In the genomic region with DNA sequence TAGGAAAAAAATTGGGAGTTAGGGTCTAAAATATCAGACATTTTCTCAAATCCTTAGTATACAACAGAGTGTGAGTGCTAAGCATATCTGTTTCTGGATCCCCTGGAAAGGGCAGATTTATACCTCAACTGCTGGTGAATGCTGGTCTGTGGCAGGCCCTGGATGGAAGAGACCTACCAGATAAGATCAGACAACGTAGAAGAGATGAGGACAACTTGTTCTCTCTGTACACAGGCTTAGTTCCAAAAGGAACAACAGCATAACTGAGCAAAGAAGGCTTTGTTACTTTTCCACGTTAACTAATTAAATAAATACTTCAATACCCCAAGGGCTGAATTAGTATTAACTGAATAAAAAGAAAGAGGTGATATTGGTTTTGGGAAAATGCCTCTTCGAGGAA, we compare ENCODE assay signal across 20 cellular contexts.
DNase-seq lines count a peak whose midpoint lies in the region; ATAC-seq and TF ChIP-seq lines count a peak whose summit lies in the region.
"Had no signal": no experiment of that assay in that cellular context is flagged by ENCODE, and none has a peak within 500 bp of the region (broad histone marks: within the 10 kb centered on the region; RNA-seq: fewer than 3 reads in every experiment).

No MANE protein-coding gene starts in this region.

- H3K27ac ChIP-seq in Karpas-422 (ENCODE audit: low read length) (no peak overlapping the region), neural progenitor cell (no peak overlapping the region)
- H3K27ac ChIP-seq: A549; BLaER1 treated with 17β-estradiol and CSF1 and Interleukin-3, amounts not matched to agents 10 nM and 100 nM; C4-2B had no signal

- TF ChIP-seq CTCF in neural progenitor cell (IDR thresholded peaks at IDR 0.05): no peak
- TF ChIP-seq CTCF in GM10248 (IDR thresholded peaks at IDR 0.05; ENCODE audit: control extremely low read depth, extremely low read depth, low read depth, missing control alignments): no peak
- no peak for TF ChIP-seq CTCF in mucosa of descending colon (IDR thresholded peaks at IDR 0.05)

- no peaks in the 10 kb centered on the region for H3K27me3 ChIP-seq in Karpas-422 (ENCODE audit: low read length)
- no peaks in the 10 kb centered on the region for H3K27me3 ChIP-seq in neural progenitor cell
- H3K27me3 ChIP-seq: BLaER1 treated with 17β-estradiol and CSF1 and Interleukin-3, amounts not matched to agents 10 nM and 100 nM had no signal

- H3K36me3 ChIP-seq in Karpas-422 (ENCODE audit: insufficient read depth, low read length) (no peaks in the 10 kb centered on the region), neural progenitor cell (no peaks in the 10 kb centered on the region), mucosa of descending colon (ENCODE audit: low read depth) (no peaks in the 10 kb centered on the region)
- H3K36me3 ChIP-seq: BLaER1 treated with 17β-estradiol and CSF1 and Interleukin-3, amounts not matched to agents 10 nM and 100 nM had no signal

- CTCF ChIA-PET in GM10248 (lab: Yijun Ruan, JAX): no interaction called here

- intact Hi-C loops in sciatic nerve (cut with DNase I) (no loop called here), mucosa of descending colon (cut with DNase I, micrococcal nuclease) (no loop called here)

- H3K9ac ChIP-seq in Karpas-422 (ENCODE audit: low read length) (no peak overlapping the region), neural progenitor cell (no peak overlapping the region)
- H3K9ac ChIP-seq: BLaER1 treated with 17β-estradiol and CSF1 and Interleukin-3, amounts not matched to agents 10 nM and 100 nM had no signal

- no peak overlapping the region for H3K4me3 Mint-ChIP-seq in neural progenitor cell
- H3K4me3 Mint-ChIP-seq: B cell; CD4-positive, alpha-beta T cell; CD8-positive, alpha-beta T cell had no signal

- H3K9me3 ChIP-seq in Karpas-422 (ENCODE audit: low read length) (peaks cover 4% of the 10 kb centered on the region; the same call in 1 of the 2 replicates), neural progenitor cell (ENCODE audit: low read depth) (no peaks in the 10 kb centered on the region), mucosa of descending colon (no peaks in the 10 kb centered on the region)
- H3K9me3 ChIP-seq: A549, Caco-2 had no signal

- no peaks in the 10 kb centered on the region for H3K9me2 ChIP-seq in Karpas-422 (replicated peaks; ENCODE audit: insufficient read depth, low read length)

- H3K27ac Mint-ChIP-seq in neural progenitor cell: no peak overlapping the region
- H3K27ac Mint-ChIP-seq: B cell; CD4-positive, alpha-beta T cell; CD8-positive, alpha-beta T cell had no signal

- DNase-seq in Karpas-422 (no peak), SK-N-DZ (ENCODE audit: low spot score) (peak; percentile 3), left kidney (ENCODE audit: low read depth, low spot score) (peak; percentile 2), sciatic nerve (ENCODE audit: low spot score) (no peak), neural progenitor cell (ENCODE audit: low spot score) (no peak), T-helper 9 cell (no peak), GM10248 (ENCODE audit: extremely low spot score) (no peak), mucosa of descending colon (no peak)
- DNase-seq: AML-193; Caco-2; Calu3; CD4-positive, alpha-beta T cell; CD8-positive, alpha-beta T cell; DMS79 treated with DMSO at 0.1 percent for 48 hours; GF-D8 had no signal

- H3K9me3 Mint-ChIP-seq in neural progenitor cell: no peaks in the 10 kb centered on the region

- H3K4me1 Mint-ChIP-seq in neural progenitor cell: no peaks in the 10 kb centered on the region
- H3K4me1 Mint-ChIP-seq: B cell had no signal

- H3K27me3 Mint-ChIP-seq in neural progenitor cell (ENCODE audit: insufficient read depth, low read depth): peaks cover 1% of the 10 kb centered on the region
- H3K27me3 Mint-ChIP-seq: B cell; CD4-positive, alpha-beta T cell had no signal

- H3K4me1 ChIP-seq in Karpas-422 (ENCODE audit: low read length) (no peaks in the 10 kb centered on the region), neural progenitor cell (no peaks in the 10 kb centered on the region), mucosa of descending colon (ENCODE audit: low read depth) (no peaks in the 10 kb centered on the region)
- H3K4me1 ChIP-seq: A549; BLaER1 treated with 17β-estradiol and CSF1 and Interleukin-3, amounts not matched to agents 10 nM and 100 nM; Caco-2 had no signal

- H3F3A ChIP-seq in neural progenitor cell (ENCODE audit: low read depth): no peaks in the 10 kb centered on the region

- POLR2A ChIA-PET in GM10248 (lab: Yijun Ruan, JAX): no interaction called here

- no peaks in the 10 kb centered on the region for H3K79me2 ChIP-seq in Karpas-422 (ENCODE audit: low read length)
- no peaks in the 10 kb centered on the region for H3K79me2 ChIP-seq in neural progenitor cell (ENCODE audit: low read depth)

- H4K20me1 ChIP-seq in Karpas-422 (ENCODE audit: insufficient read depth, low read depth, low read length): no peaks in the 10 kb centered on the region
- H4K20me1 ChIP-seq in neural progenitor cell (ENCODE audit: low read depth): no peaks in the 10 kb centered on the region
- H4K20me1 ChIP-seq: BLaER1 treated with 17β-estradiol and CSF1 and Interleukin-3, amounts not matched to agents 10 nM and 100 nM had no signal

- H3K4me3 ChIP-seq in Karpas-422 (ENCODE audit: low read length) (no peak overlapping the region), neural progenitor cell (no peak overlapping the region), mucosa of descending colon (no peak overlapping the region)
- H3K4me3 ChIP-seq: A549; BLaER1 treated with 17β-estradiol and CSF1 and Interleukin-3, amounts not matched to agents 10 nM and 100 nM; GM12878 had no signal

- H3K36me3 Mint-ChIP-seq in neural progenitor cell: no peaks in the 10 kb centered on the region
- H3K36me3 Mint-ChIP-seq: CD8-positive, alpha-beta T cell had no signal

- H2AFZ ChIP-seq in Karpas-422 (ENCODE audit: low read length): peak overlapping the region; percentile 44; the same call in 1 of the 2 replicates
- H2AFZ ChIP-seq in neural progenitor cell (replicated peaks): no peak overlapping the region

- no peak overlapping the region for H3K4me2 ChIP-seq in Karpas-422 (ENCODE audit: low read depth, low read length, poor library complexity, severe bottlenecking)
- H3K4me2 ChIP-seq in neural progenitor cell: no peak overlapping the region
- H3K4me2 ChIP-seq: A549; BLaER1 treated with 17β-estradiol and CSF1 and Interleukin-3, amounts not matched to agents 10 nM and 100 nM had no signal

- ATAC-seq in sciatic nerve (peak; percentile 85), mucosa of descending colon (no peak)
- ATAC-seq: A549; CD8-positive, alpha-beta T cell; GM12878 had no signal

Comparison
In these comparisons a context has a peak if more than half of its experiments do, and no peak if none do; other contexts are left out.
1. DNase-seq: peak in SK-N-DZ (single experiment) and left kidney (single experiment); none in Karpas-422 (single experiment), sciatic nerve (single experiment), neural progenitor cell (single experiment), T-helper 9 cell (single experiment), GM10248 (single experiment) and mucosa of descending colon (0 of 3).